1 cellular context compared by ENCODE assay signal in genomic region chr16:71600822-71601221, GRCh38.
TF ChIP-seq lines count a peak whose summit lies in the region.

No MANE protein-coding gene starts in this region.

TF ChIP-seq in HepG2, 621 proteins besides CTCF, POLR2A, EP300 and RAD21 (continued from another document and continues in another):
- no peak for TF ChIP-seq ZNF275 (CRISPR knock-in tag; IDR thresholded peaks at IDR 0.05; ENCODE audit: borderline replicate concordance)
- no peak for TF ChIP-seq SALL2 (CRISPR knock-in tag; IDR thresholded peaks at IDR 0.05)
- TF ChIP-seq TFE3 (CRISPR knock-in tag; IDR thresholded peaks at IDR 0.05) = no peak
- no peak for TF ChIP-seq THRA (CRISPR knock-in tag; IDR thresholded peaks at IDR 0.05; ENCODE audit: borderline replicate concordance)
- TF ChIP-seq ZNF3 (CRISPR knock-in tag; IDR thresholded peaks at IDR 0.05) = no peak
- no peak for TF ChIP-seq RORA (CRISPR knock-in tag; IDR thresholded peaks at IDR 0.05)
- no peak for TF ChIP-seq ZNF331 (CRISPR knock-in tag; IDR thresholded peaks at IDR 0.05)
- 0 out of 2 replicates have a peak, but pooled peaks have one; percentile 55 for TF ChIP-seq FOXO1 (CRISPR knock-in tag; IDR thresholded peaks at IDR 0.05)
- TF ChIP-seq ZBTB43 (CRISPR knock-in tag; conservative IDR thresholded peaks at IDR 0.05) = no peak
- peak; percentile 24; the same call in 1 of the 2 replicates for TF ChIP-seq TAF1 (CRISPR knock-in tag; IDR thresholded peaks at IDR 0.05)
- TF ChIP-seq GZF1 (CRISPR knock-in tag; IDR thresholded peaks at IDR 0.05) = no peak
- no peak for TF ChIP-seq POLR2AphosphoS2 (IDR thresholded peaks at IDR 0.05; ENCODE audit: low read depth, low read length)
- no peak for TF ChIP-seq PHF5A (CRISPR knock-in tag; IDR thresholded peaks at IDR 0.05; ENCODE audit: low read depth, unreplicated experiment)
- TF ChIP-seq TCF7L2 (IDR thresholded peaks at IDR 0.05; ENCODE audit: low read depth, low read length) = no peak
- TF ChIP-seq ZNF691 (CRISPR knock-in tag; IDR thresholded peaks at IDR 0.05; ENCODE audit: borderline replicate concordance, low read depth) = no peak
- TF ChIP-seq CENPT (CRISPR knock-in tag; IDR thresholded peaks at IDR 0.05; ENCODE audit: low read depth) = no peak
- no peak for TF ChIP-seq ZBTB3 (CRISPR knock-in tag; IDR thresholded peaks at IDR 0.05; ENCODE audit: borderline replicate concordance, low read depth)
- no peak for TF ChIP-seq MBNL3 (CRISPR knock-in tag; conservative IDR thresholded peaks at IDR 0.05)
- no peak for TF ChIP-seq ATF2 (CRISPR knock-in tag; IDR thresholded peaks at IDR 0.05)
- no peak for TF ChIP-seq NFKB2 (CRISPR knock-in tag; IDR thresholded peaks at IDR 0.05; ENCODE audit: borderline replicate concordance)
- no peak for TF ChIP-seq RFX3 (CRISPR knock-in tag; IDR thresholded peaks at IDR 0.05)
- no peak for TF ChIP-seq NFE2 (CRISPR knock-in tag; IDR thresholded peaks at IDR 0.05)
- TF ChIP-seq ZNF614 (CRISPR knock-in tag; IDR thresholded peaks at IDR 0.05; ENCODE audit: borderline replicate concordance) = peak; percentile 52; the same call in 1 of the 2 replicates
- TF ChIP-seq STAT6 (CRISPR knock-in tag; IDR thresholded peaks at IDR 0.05; ENCODE audit: borderline replicate concordance) = no peak
- TF ChIP-seq ZBTB20 (CRISPR knock-in tag; IDR thresholded peaks at IDR 0.05; ENCODE audit: borderline replicate concordance, low read depth) = 0 out of 2 replicates have a peak, but pooled peaks have one; percentile 59
- TF ChIP-seq TEAD3 (CRISPR knock-in tag; optimal IDR thresholded peaks at IDR 0.05; ENCODE audit: borderline replicate concordance) = peak; percentile 56
- no peak for TF ChIP-seq ZNF780A (CRISPR knock-in tag; IDR thresholded peaks at IDR 0.05)
- no peak for TF ChIP-seq ONECUT2 (CRISPR knock-in tag; IDR thresholded peaks at IDR 0.05)
- TF ChIP-seq NR2F6 (IDR thresholded peaks at IDR 0.05) = no peak
- peak; percentile 21; the same call in 1 of the 2 replicates for TF ChIP-seq NR2F6 (CRISPR knock-in tag; IDR thresholded peaks at IDR 0.05)
- TF ChIP-seq ZNF773 (CRISPR knock-in tag; IDR thresholded peaks at IDR 0.05; ENCODE audit: borderline replicate concordance) = no peak
- TF ChIP-seq CHD4 (IDR thresholded peaks at IDR 0.05; ENCODE audit: borderline replicate concordance, low read length) = no peak
- no peak for TF ChIP-seq BRCA1 (CRISPR knock-in tag; IDR thresholded peaks at IDR 0.05)
- TF ChIP-seq SP2 (CRISPR knock-in tag; IDR thresholded peaks at IDR 0.05) = no peak
- TF ChIP-seq GATAD2A (CRISPR knock-in tag; IDR thresholded peaks at IDR 0.05) = peak; percentile 52; the same call in 1 of the 2 replicates
- TF ChIP-seq SOX6 (IDR thresholded peaks at IDR 0.05) = no peak
- TF ChIP-seq SOX6 (CRISPR knock-in tag; IDR thresholded peaks at IDR 0.05) = peak; percentile 69; the same call in 1 of the 2 replicates
- TF ChIP-seq JUND (CRISPR knock-in tag; IDR thresholded peaks at IDR 0.05) = peak; percentile 50; the same call in 1 of the 2 replicates
- TF ChIP-seq ZNF292 (CRISPR knock-in tag; IDR thresholded peaks at IDR 0.05; ENCODE audit: borderline replicate concordance, low read depth) = peak; percentile 68; the same call in 1 of the 2 replicates
- TF ChIP-seq HNRNPUL1 (IDR thresholded peaks at IDR 0.05; ENCODE audit: low read depth, low read length) = no peak
- TF ChIP-seq PATZ1 (CRISPR knock-in tag; IDR thresholded peaks at IDR 0.05) = 0 out of 2 replicates have a peak, but pooled peaks have one; percentile 12
- peak; percentile 72; the same call in 1 of the 2 replicates for TF ChIP-seq CBX5 (CRISPR knock-in tag; IDR thresholded peaks at IDR 0.05; ENCODE audit: borderline replicate concordance)
- no peak for TF ChIP-seq SKIL (CRISPR knock-in tag; IDR thresholded peaks at IDR 0.05; ENCODE audit: borderline replicate concordance)
- TF ChIP-seq ZNF572 (CRISPR knock-in tag; IDR thresholded peaks at IDR 0.05) = no peak
- TF ChIP-seq ZNF484 (CRISPR knock-in tag; IDR thresholded peaks at IDR 0.05; ENCODE audit: borderline replicate concordance, low read depth) = no peak
- TF ChIP-seq ZNF451 (CRISPR knock-in tag; IDR thresholded peaks at IDR 0.05) = no peak
- TF ChIP-seq THAP9 (CRISPR knock-in tag; IDR thresholded peaks at IDR 0.05; ENCODE audit: borderline replicate concordance) = no peak; the same call in 1 of the 2 replicates
- TF ChIP-seq GABPB1 (CRISPR knock-in tag; IDR thresholded peaks at IDR 0.05) = 0 out of 2 replicates have a peak, but pooled peaks have one; percentile 30
- no peak for TF ChIP-seq PHF8 (CRISPR knock-in tag; IDR thresholded peaks at IDR 0.05)
- no peak for TF ChIP-seq RBM39 (IDR thresholded peaks at IDR 0.05; ENCODE audit: low read depth, low read length, poor library complexity, severe bottlenecking)
- TF ChIP-seq MTA1 (CRISPR knock-in tag; IDR thresholded peaks at IDR 0.05; ENCODE audit: borderline replicate concordance) = no peak
- no peak for TF ChIP-seq RFXANK (CRISPR knock-in tag; IDR thresholded peaks at IDR 0.05)
